ENCODE assay signal across 20 cellular contexts in the genomic region with DNA sequence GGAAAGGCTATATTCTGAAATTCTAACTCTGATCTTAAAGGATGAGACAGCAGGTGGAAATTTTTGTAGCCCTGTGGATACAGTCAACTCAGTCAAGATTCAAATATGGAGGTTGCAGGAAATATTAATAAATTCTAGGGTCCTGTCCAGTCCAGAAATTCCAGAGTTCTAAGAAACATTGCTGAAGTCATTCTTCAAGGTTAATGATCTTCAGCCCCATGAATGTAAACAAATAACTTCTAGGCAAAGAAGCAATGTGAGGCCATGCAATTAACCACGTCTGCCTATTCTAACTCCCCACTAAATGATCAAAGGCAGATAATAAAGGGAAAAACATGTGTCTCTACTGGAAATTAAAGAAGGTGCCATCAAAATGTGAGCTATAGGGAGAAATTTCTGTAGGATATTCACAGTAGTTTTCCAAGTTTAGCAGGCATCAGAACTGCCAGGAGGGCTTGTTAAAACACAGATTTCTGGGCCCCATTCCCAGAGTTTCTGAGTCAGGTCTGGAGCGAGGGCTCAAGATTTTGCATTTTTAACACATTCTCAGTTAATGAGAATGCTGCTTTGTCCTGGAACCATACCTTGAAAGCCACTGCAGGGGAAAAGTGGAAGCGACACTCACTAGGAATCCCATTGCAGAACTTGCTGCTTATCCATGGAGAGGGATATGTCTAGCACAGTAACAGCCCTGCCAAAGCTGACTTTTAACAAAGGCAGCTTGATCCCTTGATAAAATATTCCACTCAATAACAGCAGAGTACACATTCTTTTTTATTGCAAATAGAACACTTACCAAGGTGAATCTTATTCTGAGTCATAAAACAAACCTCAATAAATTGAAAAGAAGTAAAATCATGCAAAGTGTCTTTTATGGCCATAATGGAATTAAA.
DNase-seq lines count a peak whose midpoint lies in the region; ATAC-seq, FAIRE-seq and TF ChIP-seq lines count a peak whose summit lies in the region.
"Had no signal": no experiment of that assay in that cellular context is flagged by ENCODE, and none has a peak within 500 bp of the region (broad histone marks: within the 10 kb centered on the region; RNA-seq: fewer than 3 reads in every experiment).

No MANE protein-coding gene starts in this region.

- peaks cover 0 to 5% (median 0%) of the 10 kb centered on the region in 3 donors for H3K36me3 Mint-ChIP-seq in CD8-positive, alpha-beta memory T cell

- H3K27me3 Mint-ChIP-seq in CD8-positive, alpha-beta memory T cell, result peaks cover 15 to 45% of the 10 kb centered on the region in 2 donors

- peak; percentile 16 for ATAC-seq in left lung
- ATAC-seq: left ventricle myocardium superior, SK-N-SH treated with all-trans-retinoic acid at 6 μM for 48 hours had no signal

- no peaks in the 10 kb centered on the region for H3K36me3 ChIP-seq in left lung
- no peaks in the 10 kb centered on the region for H3K36me3 ChIP-seq in CD8-positive, alpha-beta memory T cell (ENCODE audit: insufficient read depth, low read length)
- H3K36me3 ChIP-seq: HAP-1, upper lobe of right lung had no signal

- H3K27ac ChIP-seq in left lung, result no peak overlapping the region
- no peak overlapping the region for H3K27ac ChIP-seq in CD8-positive, alpha-beta memory T cell (ENCODE audit: low read depth, low read length)
- H3K27ac ChIP-seq: upper lobe of right lung had no signal

- no peaks in the 10 kb centered on the region for H3K4me1 Mint-ChIP-seq in CD8-positive, alpha-beta memory T cell
- H3K4me1 Mint-ChIP-seq: activated naive CD4-positive, alpha-beta T cell treated with anti-CD3 and anti-CD28 coated beads, Interleukin-2, amount 50 U/mL, for 24 hours had no signal

- no peaks in the 10 kb centered on the region for H3K27me3 ChIP-seq in left lung
- no peaks in the 10 kb centered on the region for H3K27me3 ChIP-seq in CD8-positive, alpha-beta memory T cell (ENCODE audit: insufficient read depth, low read length, poor library complexity, severe bottlenecking)
- H3K27me3 ChIP-seq: upper lobe of right lung had no signal

- H3K4me3 Mint-ChIP-seq in CD8-positive, alpha-beta memory T cell, result no peak overlapping the region
- H3K4me3 Mint-ChIP-seq: activated naive CD4-positive, alpha-beta T cell treated with anti-CD3 and anti-CD28 coated beads, Interleukin-2, amount 50 U/mL, for 24 hours had no signal

- no peaks in the 10 kb centered on the region for H3K9me3 ChIP-seq in left lung
- H3K9me3 ChIP-seq in CD8-positive, alpha-beta memory T cell (ENCODE audit: low read length), result no peaks in the 10 kb centered on the region
- H3K9me3 ChIP-seq: HAP-1, upper lobe of right lung had no signal

- DNase-seq in AG08395 (ENCODE audit: low spot score), result peak; percentile 46
- DNase-seq in M059J (ENCODE audit: low read depth), result peak; percentile 69
- DNase-seq in epithelial cell of proximal tubule (ENCODE audit: low read depth), result peak; percentile 32
- no peak for DNase-seq in left lung
- DNase-seq in D721Med (ENCODE audit: insufficient read length, low spot score), result no peak
- DNase-seq in SKM-1 (lab: John Stamatoyannopoulos, UW; ENCODE audit: unreplicated experiment), result no peak
- no peak for DNase-seq in CD8-positive, alpha-beta memory T cell
- no peak for DNase-seq in NCI-H1105 (lab: John Stamatoyannopoulos, UW)
- DNase-seq: activated CD4-positive, alpha-beta T cell treated with anti-CD3 and anti-CD28 coated beads, Interleukin-2, amount 50 U/mL, for 1 hour; activated T-cell treated with anti-CD3 and anti-CD28 coated beads, Interleukin-2, amount 50 U/mL, for 1 hour; left ventricle myocardium superior; NCI-H187; NCI-H510A; OCI-M1; stimulated activated CD4-positive, alpha-beta T cell treated with anti-CD3 and anti-CD28 coated beads, Interleukin-12 subunit alpha, Interleukin-12 subunit beta, amount 100 ng/mL, for 4 hours; stimulated activated naive CD4-positive, alpha-beta T cell; upper lobe of right lung had no signal

- POLR2A ChIA-PET in CD8-positive, alpha-beta memory T cell (lab: Charles Lee), result no interaction called here

- no peaks in the 10 kb centered on the region for H3K4me1 ChIP-seq in left lung
- no peaks in the 10 kb centered on the region for H3K4me1 ChIP-seq in CD8-positive, alpha-beta memory T cell (ENCODE audit: insufficient read depth, low read length)
- H3K4me1 ChIP-seq: HAP-1, upper lobe of right lung had no signal

- H3K9me3 Mint-ChIP-seq in CD8-positive, alpha-beta memory T cell, result peaks cover 0 to 9% (median 0%) of the 10 kb centered on the region in 5 donors

- CTCF ChIA-PET in CD8-positive, alpha-beta memory T cell (lab: Charles Lee), result no interaction called here

- TF ChIP-seq CTCF in epithelial cell of proximal tubule (conservative IDR thresholded peaks at IDR 0.05; ENCODE audit: low read depth, low read length), result no peak
- TF ChIP-seq CTCF in left lung (IDR thresholded peaks at IDR 0.05), result no peak
- no peak for TF ChIP-seq CTCF in D721Med (IDR thresholded peaks at IDR 0.05; ENCODE audit: insufficient read depth, missing control alignments)

- no peak for FAIRE-seq in D721Med (lab: Jason Lieb, UNC)

- no peak overlapping the region for H3K4me3 ChIP-seq in epithelial cell of proximal tubule (ENCODE audit: low read depth, low read length)
- H3K4me3 ChIP-seq in left lung, result no peak overlapping the region
- H3K4me3 ChIP-seq in CD8-positive, alpha-beta memory T cell (ENCODE audit: low read length), result no peak overlapping the region
- H3K4me3 ChIP-seq: HAP-1, upper lobe of right lung had no signal

- intact Hi-C loops in left lung (cut with DNase I), result no loop called here

- no peak overlapping the region for H3K27ac Mint-ChIP-seq in CD8-positive, alpha-beta memory T cell
- H3K27ac Mint-ChIP-seq: activated naive CD4-positive, alpha-beta T cell treated with anti-CD3 and anti-CD28 coated beads, Interleukin-2, amount 50 U/mL, for 24 hours had no signal

Comparison
In these comparisons a context has a peak if more than half of its experiments do, and no peak if none do; other contexts are left out.
1. DNase-seq: peak in AG08395 (single experiment), M059J (single experiment) and epithelial cell of proximal tubule (single experiment); none in left lung (0 of 2), D721Med (single experiment), SKM-1 (single experiment), CD8-positive, alpha-beta memory T cell (0 of 5) and NCI-H1105 (single experiment).